In genomic region chr17:3602499-3602898, GRCh38 we compare ENCODE assay signal across 1 cellular context.
TF ChIP-seq lines count a peak whose summit lies in the region.

No MANE protein-coding gene starts in this region.

TF ChIP-seq in K562, 482 proteins besides CTCF, POLR2A, EP300 and RAD21:
- TF ChIP-seq CREM (IDR thresholded peaks at IDR 0.05; ENCODE audit: low read depth) (0 out of 2 replicates have a peak, but pooled peaks have one; percentile 8), YY1 (IDR thresholded peaks at IDR 0.05; ENCODE audit: borderline replicate concordance in 1 of 3, control insufficient read depth in 1 of 3, extremely low read depth in 1 of 3, insufficient read depth in 3 of 3, insufficient read length in 1 of 3, insufficient replicate concordance in 2 of 3, low read depth in 1 of 3, low read length in 2 of 3) (peak in 1 of 3 experiments; percentile 57), SMC3 (conservative IDR thresholded peaks at IDR 0.05; ENCODE audit: insufficient read depth, low read depth, low read length) (peak; percentile 33; the same call in 1 of the 2 replicates), PKNOX1 (IDR thresholded peaks at IDR 0.05) (peak; percentile 22; the same call in 1 of the 2 replicates), CBFA2T2 (conservative IDR thresholded peaks at IDR 0.05) (no peak), RCOR1 (IDR thresholded peaks at IDR 0.05; ENCODE audit: borderline replicate concordance in 1 of 2, low read depth in 2 of 2, low read length in 2 of 2) (no peak), MEIS2 (IDR thresholded peaks at IDR 0.05; ENCODE audit: partially characterized antibody) (peak; percentile 38), RFX1 (IDR thresholded peaks at IDR 0.05) (peak; percentile 75)
